1 cellular context compared by ENCODE assay signal in the genomic region with DNA sequence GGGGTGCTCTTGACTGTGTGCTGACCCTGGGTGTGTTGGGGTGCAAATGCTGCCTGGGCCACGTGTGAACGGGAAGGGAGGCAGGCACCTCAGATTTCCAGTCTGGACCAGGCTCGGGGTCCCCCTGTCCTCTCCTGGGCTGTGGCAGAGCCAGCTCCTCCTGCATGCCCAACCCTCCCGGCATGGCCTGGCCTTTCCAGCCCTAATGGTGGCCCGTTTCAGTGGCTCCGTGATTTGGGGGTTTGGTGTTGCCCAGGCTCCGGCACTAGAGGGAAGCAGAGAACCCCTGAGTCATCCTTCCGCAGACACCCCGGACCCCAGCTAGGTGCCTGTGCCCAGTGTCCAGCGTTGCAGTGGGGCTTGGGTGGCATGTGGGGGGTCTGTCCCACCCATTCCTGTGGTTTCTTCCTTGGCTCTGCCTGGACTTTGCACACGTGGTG.
TF ChIP-seq lines count a peak whose summit lies in the region.

No MANE protein-coding gene starts in this region.

TF ChIP-seq in GM12878, 131 proteins besides CTCF, POLR2A, EP300 and RAD21:
- no peak for TF ChIP-seq BHLHE40 (IDR thresholded peaks at IDR 0.05; ENCODE audit: borderline replicate concordance in 1 of 2, low read depth in 2 of 2, low read length in 1 of 2)
- 0 out of 2 replicates have a peak, but pooled peaks have one; percentile 42 for TF ChIP-seq TARDBP (IDR thresholded peaks at IDR 0.05; ENCODE audit: borderline replicate concordance)
- peak; percentile 18 for TF ChIP-seq MXI1 (IDR thresholded peaks at IDR 0.05; ENCODE audit: low read depth, low read length)
- TF ChIP-seq YY1 (IDR thresholded peaks at IDR 0.05; ENCODE audit: low read depth, low read length) = peak; percentile 80
- TF ChIP-seq POU2F2 (IDR thresholded peaks at IDR 0.05; ENCODE audit: borderline replicate concordance, low read depth, low read length) = peak; percentile 46; the same call in 1 of the 3 replicates
- 0 out of 2 replicates have a peak, but pooled peaks have one; percentile 21 for TF ChIP-seq IRF4 (IDR thresholded peaks at IDR 0.05; ENCODE audit: low read depth, low read length)
- peak; percentile 38; the same call in 1 of the 2 replicates for TF ChIP-seq SMC3 (IDR thresholded peaks at IDR 0.05; ENCODE audit: borderline replicate concordance, low read length)
- peak; percentile 92 for TF ChIP-seq BACH1 (IDR thresholded peaks at IDR 0.05; ENCODE audit: borderline replicate concordance)
- TF ChIP-seq ZNF24 (IDR thresholded peaks at IDR 0.05) = no peak
- TF ChIP-seq, protein P1, sequence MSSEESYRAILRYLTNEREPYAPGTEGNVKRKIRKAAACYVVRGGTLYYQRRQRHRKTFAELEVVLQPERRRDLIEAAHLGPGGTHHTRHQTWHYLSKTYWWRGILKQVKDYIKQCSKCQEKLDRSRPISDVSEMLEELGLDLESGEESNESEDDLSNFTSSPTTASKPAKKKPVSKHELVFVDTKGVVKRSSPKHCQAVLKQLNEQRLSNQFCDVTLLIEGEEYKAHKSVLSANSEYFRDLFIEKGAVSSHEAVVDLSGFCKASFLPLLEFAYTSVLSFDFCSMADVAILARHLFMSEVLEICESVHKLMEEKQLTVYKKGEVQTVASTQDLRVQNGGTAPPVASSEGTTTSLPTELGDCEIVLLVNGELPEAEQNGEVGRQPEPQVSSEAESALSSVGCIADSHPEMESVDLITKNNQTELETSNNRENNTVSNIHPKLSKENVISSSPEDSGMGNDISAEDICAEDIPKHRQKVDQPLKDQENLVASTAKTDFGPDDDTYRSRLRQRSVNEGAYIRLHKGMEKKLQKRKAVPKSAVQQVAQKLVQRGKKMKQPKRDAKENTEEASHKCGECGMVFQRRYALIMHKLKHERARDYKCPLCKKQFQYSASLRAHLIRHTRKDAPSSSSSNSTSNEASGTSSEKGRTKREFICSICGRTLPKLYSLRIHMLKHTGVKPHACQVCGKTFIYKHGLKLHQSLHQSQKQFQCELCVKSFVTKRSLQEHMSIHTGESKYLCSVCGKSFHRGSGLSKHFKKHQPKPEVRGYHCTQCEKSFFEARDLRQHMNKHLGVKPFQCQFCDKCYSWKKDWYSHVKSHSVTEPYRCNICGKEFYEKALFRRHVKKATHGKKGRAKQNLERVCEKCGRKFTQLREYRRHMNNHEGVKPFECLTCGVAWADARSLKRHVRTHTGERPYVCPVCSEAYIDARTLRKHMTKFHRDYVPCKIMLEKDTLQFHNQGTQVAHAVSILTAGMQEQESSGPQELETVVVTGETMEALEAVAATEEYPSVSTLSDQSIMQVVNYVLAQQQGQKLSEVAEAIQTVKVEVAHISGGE (CRISPR knock-in tag; IDR thresholded peaks at IDR 0.05) = no peak
- no peak for TF ChIP-seq ZZZ3 (IDR thresholded peaks at IDR 0.05; ENCODE audit: control insufficient read depth, insufficient read length, low read depth)
- no peak for TF ChIP-seq TAF1 (IDR thresholded peaks at IDR 0.05; ENCODE audit: borderline replicate concordance, low read depth, low read length)
- no peak for TF ChIP-seq STAT1 (conservative IDR thresholded peaks at IDR 0.05)
- no peak for TF ChIP-seq NBN (IDR thresholded peaks at IDR 0.05)
- TF ChIP-seq, protein P2, sequence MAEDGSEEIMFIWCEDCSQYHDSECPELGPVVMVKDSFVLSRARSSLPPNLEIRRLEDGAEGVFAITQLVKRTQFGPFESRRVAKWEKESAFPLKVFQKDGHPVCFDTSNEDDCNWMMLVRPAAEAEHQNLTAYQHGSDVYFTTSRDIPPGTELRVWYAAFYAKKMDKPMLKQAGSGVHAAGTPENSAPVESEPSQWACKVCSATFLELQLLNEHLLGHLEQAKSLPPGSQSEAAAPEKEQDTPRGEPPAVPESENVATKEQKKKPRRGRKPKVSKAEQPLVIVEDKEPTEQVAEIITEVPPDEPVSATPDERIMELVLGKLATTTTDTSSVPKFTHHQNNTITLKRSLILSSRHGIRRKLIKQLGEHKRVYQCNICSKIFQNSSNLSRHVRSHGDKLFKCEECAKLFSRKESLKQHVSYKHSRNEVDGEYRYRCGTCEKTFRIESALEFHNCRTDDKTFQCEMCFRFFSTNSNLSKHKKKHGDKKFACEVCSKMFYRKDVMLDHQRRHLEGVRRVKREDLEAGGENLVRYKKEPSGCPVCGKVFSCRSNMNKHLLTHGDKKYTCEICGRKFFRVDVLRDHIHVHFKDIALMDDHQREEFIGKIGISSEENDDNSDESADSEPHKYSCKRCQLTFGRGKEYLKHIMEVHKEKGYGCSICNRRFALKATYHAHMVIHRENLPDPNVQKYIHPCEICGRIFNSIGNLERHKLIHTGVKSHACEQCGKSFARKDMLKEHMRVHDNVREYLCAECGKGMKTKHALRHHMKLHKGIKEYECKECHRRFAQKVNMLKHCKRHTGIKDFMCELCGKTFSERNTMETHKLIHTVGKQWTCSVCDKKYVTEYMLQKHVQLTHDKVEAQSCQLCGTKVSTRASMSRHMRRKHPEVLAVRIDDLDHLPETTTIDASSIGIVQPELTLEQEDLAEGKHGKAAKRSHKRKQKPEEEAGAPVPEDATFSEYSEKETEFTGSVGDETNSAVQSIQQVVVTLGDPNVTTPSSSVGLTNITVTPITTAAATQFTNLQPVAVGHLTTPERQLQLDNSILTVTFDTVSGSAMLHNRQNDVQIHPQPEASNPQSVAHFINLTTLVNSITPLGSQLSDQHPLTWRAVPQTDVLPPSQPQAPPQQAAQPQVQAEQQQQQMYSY (CRISPR knock-in tag; IDR thresholded peaks at IDR 0.05) = no peak
- 0 out of 2 replicates have a peak, but pooled peaks have one; percentile 22 for TF ChIP-seq TCF3 (IDR thresholded peaks at IDR 0.05; ENCODE audit: borderline replicate concordance, insufficient read depth, low read depth, low read length)
- TF ChIP-seq PAX5 (IDR thresholded peaks at IDR 0.05; ENCODE audit: borderline replicate concordance, low read depth, low read length) = 0 out of 2 replicates have a peak, but pooled peaks have one; percentile 36
